Comparison of ENCODE assay signal across 8 cellular contexts in genomic region chr15:34342737-34343575, GRCh38.
DNase-seq lines count a peak whose midpoint lies in the region; ATAC-seq and TF ChIP-seq lines count a peak whose summit lies in the region.

Gene NOP10 (minus strand): TSS chr15:34343136. CDS start chr15:34343073, 63 bp downstream.
Gene NUTM1 (plus strand): TSS chr15:34343315. CDS start chr15:34343697, 382 bp downstream.

- DNase-seq in AG09309 (ENCODE audit: low read depth): peak; percentile 74
- DNase-seq in NCI-H2227 (lab: John Stamatoyannopoulos, UW; ENCODE audit: unreplicated experiment): peak; percentile 89
- peak; percentile 94 to 96 for DNase-seq in cardiac fibroblast (ENCODE audit: low read depth in 2 of 2)
- peak; percentile 96 for DNase-seq in islet precursor cell
- peak; percentile 95 for DNase-seq in stimulated activated CD4-positive, alpha-beta T cell treated with anti-CD3 and anti-CD28 coated beads, Interleukin-12 subunit alpha, Interleukin-12 subunit beta, amount 100 ng/mL, for 4 hours

- H3K4me3 ChIP-seq in AG09309 (ENCODE audit: control insufficient read depth, low read depth, low read length): peak within 1 kb of the TSS; percentile 63
- peak within 1 kb of the TSS; percentile 91 for H3K4me3 ChIP-seq in WI38 (ENCODE audit: low read depth, low read length)
- peak within 1 kb of the TSS; percentile 75 to 76 for H3K4me3 ChIP-seq in cardiac fibroblast (replicated peaks in 1 of 2; ENCODE audit: low read depth in 2 of 2, low read length in 2 of 2)

- ATAC-seq in GM18873 (IDR thresholded peaks at IDR 0.05; ENCODE audit: low FRiP score, unreplicated experiment): peak; percentile 61
- peak; percentile 85 for ATAC-seq in HG03139 (IDR thresholded peaks at IDR 0.05; ENCODE audit: unreplicated experiment)

- TF ChIP-seq CTCF in AG09309 (IDR thresholded peaks at IDR 0.05; ENCODE audit: control insufficient read depth, insufficient read depth, low read depth, low read length, missing control alignments) (peak; percentile 92), WI38 (IDR thresholded peaks at IDR 0.05; ENCODE audit: low read depth, low read length) (peak; percentile 76), cardiac fibroblast (IDR thresholded peaks at IDR 0.05; ENCODE audit: low read depth, low read length) (peak; percentile 97)

Comparison
In these comparisons a context has a peak if more than half of its experiments do, and no peak if none do; other contexts are left out.
1. Peak in every context shown above with its lines: DNase-seq, ATAC-seq and H3K4me3 ChIP-seq.